Comparison of ENCODE assay signal across 1 cellular context in the genomic region with DNA sequence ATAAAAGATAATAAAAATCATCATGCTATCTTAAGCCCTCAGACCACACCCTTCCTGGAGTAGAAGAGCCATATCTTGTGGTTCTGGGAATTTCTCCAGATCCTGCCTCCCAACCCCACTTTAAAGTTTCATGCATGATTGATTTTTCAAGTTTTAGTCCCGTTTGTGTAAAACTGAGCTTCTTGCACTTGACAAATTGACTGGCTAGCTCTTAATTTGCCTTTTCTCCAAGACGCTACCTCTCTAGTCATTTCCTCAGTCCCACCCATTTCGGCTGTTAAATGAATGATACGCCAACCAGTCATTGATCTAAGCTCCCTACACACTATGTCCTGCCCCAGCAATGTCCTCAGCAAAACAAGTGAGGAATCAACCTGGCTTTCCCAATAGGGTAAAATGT.
TF ChIP-seq lines count a peak whose summit lies in the region.

No MANE protein-coding gene starts in this region.

TF ChIP-seq in SK-N-SH, 30 proteins besides CTCF, POLR2A, EP300 and RAD21 (continued from another document):
- no peak for TF ChIP-seq MXI1 (IDR thresholded peaks at IDR 0.05; ENCODE audit: low read depth, low read length)
- TF ChIP-seq, protein P1, sequence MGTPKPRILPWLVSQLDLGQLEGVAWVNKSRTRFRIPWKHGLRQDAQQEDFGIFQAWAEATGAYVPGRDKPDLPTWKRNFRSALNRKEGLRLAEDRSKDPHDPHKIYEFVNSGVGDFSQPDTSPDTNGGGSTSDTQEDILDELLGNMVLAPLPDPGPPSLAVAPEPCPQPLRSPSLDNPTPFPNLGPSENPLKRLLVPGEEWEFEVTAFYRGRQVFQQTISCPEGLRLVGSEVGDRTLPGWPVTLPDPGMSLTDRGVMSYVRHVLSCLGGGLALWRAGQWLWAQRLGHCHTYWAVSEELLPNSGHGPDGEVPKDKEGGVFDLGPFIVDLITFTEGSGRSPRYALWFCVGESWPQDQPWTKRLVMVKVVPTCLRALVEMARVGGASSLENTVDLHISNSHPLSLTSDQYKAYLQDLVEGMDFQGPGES (IDR thresholded peaks at IDR 0.05; ENCODE audit: low read depth, low read length): no peak
- no peak for TF ChIP-seq CHD2 (IDR thresholded peaks at IDR 0.05; ENCODE audit: low read length, partially characterized antibody)
- TF ChIP-seq, protein P2, sequence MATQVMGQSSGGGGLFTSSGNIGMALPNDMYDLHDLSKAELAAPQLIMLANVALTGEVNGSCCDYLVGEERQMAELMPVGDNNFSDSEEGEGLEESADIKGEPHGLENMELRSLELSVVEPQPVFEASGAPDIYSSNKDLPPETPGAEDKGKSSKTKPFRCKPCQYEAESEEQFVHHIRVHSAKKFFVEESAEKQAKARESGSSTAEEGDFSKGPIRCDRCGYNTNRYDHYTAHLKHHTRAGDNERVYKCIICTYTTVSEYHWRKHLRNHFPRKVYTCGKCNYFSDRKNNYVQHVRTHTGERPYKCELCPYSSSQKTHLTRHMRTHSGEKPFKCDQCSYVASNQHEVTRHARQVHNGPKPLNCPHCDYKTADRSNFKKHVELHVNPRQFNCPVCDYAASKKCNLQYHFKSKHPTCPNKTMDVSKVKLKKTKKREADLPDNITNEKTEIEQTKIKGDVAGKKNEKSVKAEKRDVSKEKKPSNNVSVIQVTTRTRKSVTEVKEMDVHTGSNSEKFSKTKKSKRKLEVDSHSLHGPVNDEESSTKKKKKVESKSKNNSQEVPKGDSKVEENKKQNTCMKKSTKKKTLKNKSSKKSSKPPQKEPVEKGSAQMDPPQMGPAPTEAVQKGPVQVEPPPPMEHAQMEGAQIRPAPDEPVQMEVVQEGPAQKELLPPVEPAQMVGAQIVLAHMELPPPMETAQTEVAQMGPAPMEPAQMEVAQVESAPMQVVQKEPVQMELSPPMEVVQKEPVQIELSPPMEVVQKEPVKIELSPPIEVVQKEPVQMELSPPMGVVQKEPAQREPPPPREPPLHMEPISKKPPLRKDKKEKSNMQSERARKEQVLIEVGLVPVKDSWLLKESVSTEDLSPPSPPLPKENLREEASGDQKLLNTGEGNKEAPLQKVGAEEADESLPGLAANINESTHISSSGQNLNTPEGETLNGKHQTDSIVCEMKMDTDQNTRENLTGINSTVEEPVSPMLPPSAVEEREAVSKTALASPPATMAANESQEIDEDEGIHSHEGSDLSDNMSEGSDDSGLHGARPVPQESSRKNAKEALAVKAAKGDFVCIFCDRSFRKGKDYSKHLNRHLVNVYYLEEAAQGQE (IDR thresholded peaks at IDR 0.05; ENCODE audit: low read depth, low read length): no peak
- TF ChIP-seq MEF2A (IDR thresholded peaks at IDR 0.05; ENCODE audit: borderline replicate concordance, low read depth): no peak
- TF ChIP-seq, protein P3, sequence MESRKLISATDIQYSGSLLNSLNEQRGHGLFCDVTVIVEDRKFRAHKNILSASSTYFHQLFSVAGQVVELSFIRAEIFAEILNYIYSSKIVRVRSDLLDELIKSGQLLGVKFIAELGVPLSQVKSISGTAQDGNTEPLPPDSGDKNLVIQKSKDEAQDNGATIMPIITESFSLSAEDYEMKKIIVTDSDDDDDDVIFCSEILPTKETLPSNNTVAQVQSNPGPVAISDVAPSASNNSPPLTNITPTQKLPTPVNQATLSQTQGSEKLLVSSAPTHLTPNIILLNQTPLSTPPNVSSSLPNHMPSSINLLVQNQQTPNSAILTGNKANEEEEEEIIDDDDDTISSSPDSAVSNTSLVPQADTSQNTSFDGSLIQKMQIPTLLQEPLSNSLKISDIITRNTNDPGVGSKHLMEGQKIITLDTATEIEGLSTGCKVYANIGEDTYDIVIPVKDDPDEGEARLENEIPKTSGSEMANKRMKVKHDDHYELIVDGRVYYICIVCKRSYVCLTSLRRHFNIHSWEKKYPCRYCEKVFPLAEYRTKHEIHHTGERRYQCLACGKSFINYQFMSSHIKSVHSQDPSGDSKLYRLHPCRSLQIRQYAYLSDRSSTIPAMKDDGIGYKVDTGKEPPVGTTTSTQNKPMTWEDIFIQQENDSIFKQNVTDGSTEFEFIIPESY (IDR thresholded peaks at IDR 0.05; ENCODE audit: borderline replicate concordance, low read depth): no peak
